In the genomic region with DNA sequence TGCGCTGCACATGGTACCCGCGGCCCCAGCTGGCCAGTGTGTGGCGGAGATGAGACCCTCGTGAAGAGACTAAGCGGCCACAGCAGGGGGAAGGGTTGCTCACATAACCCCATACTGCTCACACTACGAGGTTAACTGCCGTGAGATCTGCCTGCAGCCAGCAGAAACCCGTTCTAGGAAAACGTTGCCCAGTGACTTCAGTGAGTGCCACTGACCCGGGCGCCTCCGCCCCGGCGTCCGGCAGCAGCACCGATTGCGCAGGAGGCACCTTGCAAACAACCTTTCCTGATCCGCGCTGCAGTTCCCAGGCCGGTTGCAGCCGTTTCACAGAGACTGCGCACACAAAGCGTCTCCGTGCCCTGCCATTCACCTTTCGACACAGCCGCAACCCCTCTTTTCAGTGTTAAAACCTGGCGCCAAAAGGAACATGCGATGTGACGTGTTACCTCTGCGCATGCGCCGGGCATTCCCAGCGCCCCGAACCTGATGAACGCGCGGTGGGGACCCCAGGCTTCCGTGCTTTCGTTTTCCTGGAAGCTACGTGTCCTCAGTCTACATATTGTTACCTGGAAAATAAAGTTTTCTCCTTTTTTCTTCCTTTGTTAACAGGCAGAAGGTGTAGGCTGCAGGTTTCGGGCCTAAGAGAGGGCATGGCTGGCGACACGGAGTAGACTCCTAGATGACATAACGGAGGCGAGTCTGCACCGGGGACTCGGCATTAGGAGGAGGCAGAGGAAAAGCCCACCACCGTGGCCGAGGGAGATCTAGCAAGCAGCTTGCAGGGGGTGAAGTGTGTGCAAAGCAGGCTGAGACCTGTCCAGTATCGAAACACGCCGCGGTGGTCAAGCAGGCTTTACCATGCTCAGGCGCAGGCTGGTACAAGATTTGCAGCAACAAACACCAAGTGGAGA, we compare ENCODE assay signal across 7 cellular contexts. TPM values are rescaled to one million over a fixed set of nuclear protein-coding genes. Genes with fewer than 3 reads are reported as not detected.
DNase-seq lines count a peak whose midpoint lies in the region; ATAC-seq and TF ChIP-seq lines count a peak whose summit lies in the region.

No MANE protein-coding gene starts in this region.

- DNase-seq in NCI-H226 (peak; percentile 84), dorsolateral prefrontal cortex (peak; percentile 49 to 81 (median 68)), lower lobe of right lung (peak; percentile 65)
- DNase-seq in activated CD4-positive, alpha-beta T cell treated with anti-CD3 and anti-CD28 coated beads, Interleukin-2, amount 50 U/mL, for 1 hour = peak; percentile 74
- peak; percentile 60 to 75 (median 72) for DNase-seq in stimulated activated CD4-positive, alpha-beta T cell treated with anti-CD3 and anti-CD28 coated beads, TNF-alpha, amount 100 ng/mL, for 48 hours (ENCODE audit: low read depth in 3 of 3)

- intact Hi-C loops in dorsolateral prefrontal cortex (cut with DNase I) (no loop called here), lower lobe of right lung (cut with DNase I) (no loop called here)

- peaks cover 29% of the 10 kb centered on the region for H3K4me1 ChIP-seq in lower lobe of right lung

- H3K27ac ChIP-seq in dorsolateral prefrontal cortex (peak overlapping the region in 55 of 59 donors; percentile 16 to 88 (median 70)), lower lobe of right lung (peak overlapping the region; percentile 82)

- H3K4me3 ChIP-seq in dorsolateral prefrontal cortex (peak overlapping the region; percentile 41 to 92 (median 66)), lower lobe of right lung (peak overlapping the region; percentile 67)

- TF ChIP-seq POLR2A in GM18526 (IDR thresholded peaks at IDR 0.05; ENCODE audit: extremely low read depth, insufficient read length) = peak; percentile 61

- peak; percentile 70 for ATAC-seq in HG03066 (IDR thresholded peaks at IDR 0.05; ENCODE audit: low read depth, unreplicated experiment)
- ATAC-seq in lower lobe of right lung = peak; percentile 77 to 85

- H3K27me3 ChIP-seq in dorsolateral prefrontal cortex (no peaks in the 10 kb centered on the region), lower lobe of right lung (ENCODE audit: low read depth) (no peaks in the 10 kb centered on the region)

- no peaks in the 10 kb centered on the region for H3K36me3 ChIP-seq in lower lobe of right lung

- no peaks in the 10 kb centered on the region for H3K9me3 ChIP-seq in lower lobe of right lung

- TF ChIP-seq CTCF in dorsolateral prefrontal cortex (IDR thresholded peaks at IDR 0.05 in 54 of 56, conservative IDR thresholded peaks at IDR 0.05 in 2 of 56; ENCODE audit: low read depth in 1 of 56, partially characterized antibody in 56 of 56) (peak in 1 of 56 donors; percentile 7), lower lobe of right lung (IDR thresholded peaks at IDR 0.05) (no peak)

RNA-seq across cellular contexts. Expression of a gene that starts 8.9 kb away (rescaled TPM):
- total RNA-seq in dorsolateral prefrontal cortex = 10 to 100 TPM; 32.9 to 58.9 (median 44.4) TPM
- 62.2 TPM for total RNA-seq in lower lobe of right lung

Comparison
In these comparisons a context has a peak if more than half of its experiments do, and no peak if none do; other contexts are left out.
1. Peak in every context shown above with its lines: DNase-seq, ATAC-seq, H3K4me3 ChIP-seq and H3K27ac ChIP-seq.